Comparison of ENCODE assay signal across 13 cellular contexts in genomic region chrX:101393530-101394305, GRCh38. TPM values are rescaled to one million over a fixed set of nuclear protein-coding genes. Genes with fewer than 3 reads are reported as not detected.
DNase-seq lines count a peak whose midpoint lies in the region; ATAC-seq and TF ChIP-seq lines count a peak whose summit lies in the region.
"Had no signal": no experiment of that assay in that cellular context is flagged by ENCODE, and none has a peak within 500 bp of the region (broad histone marks: within the 10 kb centered on the region; RNA-seq: fewer than 3 reads in every experiment).

No MANE protein-coding gene starts in this region.

- no peaks in the 10 kb centered on the region for H3K9me2 ChIP-seq in Karpas-422 (replicated peaks; ENCODE audit: insufficient read depth, low read length)

- no peaks in the 10 kb centered on the region for H3K27me3 Mint-ChIP-seq in activated CD4-positive, alpha-beta T cell treated with anti-CD3 and anti-CD28 coated beads for 36 hours
- no peaks in the 10 kb centered on the region for H3K27me3 Mint-ChIP-seq in activated naive CD8-positive, alpha-beta T cell treated with anti-CD3 and anti-CD28 coated beads, Interleukin-2, amount 10 ng/mL, durations not matched to agents 7 days and 5 days

- TF ChIP-seq CTCF in osteoblast (IDR thresholded peaks at IDR 0.05; ENCODE audit: extremely low read depth, low read depth, low read length) = no peak
- no peak for TF ChIP-seq CTCF in brain microvascular endothelial cell (IDR thresholded peaks at IDR 0.05; ENCODE audit: low read depth, low read length, missing control alignments)

- no peaks in the 10 kb centered on the region for H3K27me3 ChIP-seq in Karpas-422 (ENCODE audit: low read length)
- H3K27me3 ChIP-seq in osteoblast (ENCODE audit: insufficient read depth, low read length) = peaks cover 4% of the 10 kb centered on the region
- H3K27me3 ChIP-seq in brain microvascular endothelial cell (replicated peaks) = no peaks in the 10 kb centered on the region
- H3K27me3 ChIP-seq: right atrium auricular region had no signal

- in situ Hi-C loops in brain microvascular endothelial cell (cut with HindIII; ENCODE audit: low pct_ligation_motif_present, low sequenced_read_pairs) = no loop called here

- POLR2A ChIA-PET in activated CD4-positive, alpha-beta T cell treated with anti-CD3 and anti-CD28 coated beads for 36 hours (lab: Charles Lee) = interaction anchor here (0.6 kb wide), 1 partner anchor 762 kb away, joined by 6 read pairs; the partner anchor contains the start of gene BEX5
- POLR2A ChIA-PET in activated naive CD8-positive, alpha-beta T cell treated with anti-CD3 and anti-CD28 coated beads, Interleukin-2, amount 10 ng/mL, durations not matched to agents 7 days and 5 days (lab: Charles Lee) = interaction anchor here (1.3 kb wide), 1 partner anchor 27 kb away, joined by 10 read pairs; no protein-coding TSS in a partner anchor

- peak overlapping the region; percentile 96 for H3K27ac Mint-ChIP-seq in activated CD4-positive, alpha-beta T cell treated with anti-CD3 and anti-CD28 coated beads for 36 hours
- peak overlapping the region; percentile 58 for H3K27ac Mint-ChIP-seq in activated naive CD8-positive, alpha-beta T cell treated with anti-CD3 and anti-CD28 coated beads, Interleukin-2, amount 10 ng/mL, durations not matched to agents 7 days and 5 days

- H3K79me2 ChIP-seq in Karpas-422 (ENCODE audit: low read length) (peaks cover 21% of the 10 kb centered on the region), osteoblast (ENCODE audit: insufficient read depth, low read length) (peaks cover 17% of the 10 kb centered on the region)

- intact Hi-C loops in activated CD4-positive, alpha-beta T cell treated with anti-CD3 and anti-CD28 coated beads for 36 hours (cut with DNase I, micrococcal nuclease) = loop anchor here in 1 of 2 experiments (5.0 kb wide), 4 partner anchors 296 to 571 kb away; partner anchors contain the start of genes CENPI, CSTF2, TRMT2B and ZMAT1

- H3K4me1 Mint-ChIP-seq in activated CD4-positive, alpha-beta T cell treated with anti-CD3 and anti-CD28 coated beads for 36 hours = peaks cover 6% of the 10 kb centered on the region
- peaks cover 31% of the 10 kb centered on the region for H3K4me1 Mint-ChIP-seq in activated naive CD8-positive, alpha-beta T cell treated with anti-CD3 and anti-CD28 coated beads, Interleukin-2, amount 10 ng/mL, durations not matched to agents 7 days and 5 days

- H3K4me1 ChIP-seq in Karpas-422 (ENCODE audit: low read length) (peaks cover 29% of the 10 kb centered on the region), osteoblast (ENCODE audit: insufficient read depth, low read length) (peaks cover 14% of the 10 kb centered on the region)
- H3K4me1 ChIP-seq: right atrium auricular region had no signal

- no peaks in the 10 kb centered on the region for H3K9me3 Mint-ChIP-seq in activated CD4-positive, alpha-beta T cell treated with anti-CD3 and anti-CD28 coated beads for 36 hours (ENCODE audit: low read depth)
- H3K9me3 Mint-ChIP-seq in activated naive CD8-positive, alpha-beta T cell treated with anti-CD3 and anti-CD28 coated beads, Interleukin-2, amount 10 ng/mL, durations not matched to agents 7 days and 5 days = no peaks in the 10 kb centered on the region

- CTCF ChIA-PET in activated CD4-positive, alpha-beta T cell treated with anti-CD3 and anti-CD28 coated beads for 36 hours (lab: Charles Lee) = no interaction called here

- H3K4me3 ChIP-seq in Karpas-422 (ENCODE audit: low read length) (no peak overlapping the region), osteoblast (ENCODE audit: insufficient read depth, low read length) (no peak overlapping the region), brain microvascular endothelial cell (ENCODE audit: low read depth, low read length) (no peak overlapping the region)
- H3K4me3 ChIP-seq: right atrium auricular region had no signal

- no peak overlapping the region for H2AFZ ChIP-seq in Karpas-422 (ENCODE audit: low read length)
- H2AFZ ChIP-seq in osteoblast (ENCODE audit: low read length) = no peak overlapping the region

- H3K36me3 Mint-ChIP-seq in activated CD4-positive, alpha-beta T cell treated with anti-CD3 and anti-CD28 coated beads for 36 hours (ENCODE audit: low read depth) = peaks cover 42% of the 10 kb centered on the region
- peaks cover 18% of the 10 kb centered on the region for H3K36me3 Mint-ChIP-seq in activated naive CD8-positive, alpha-beta T cell treated with anti-CD3 and anti-CD28 coated beads, Interleukin-2, amount 10 ng/mL, durations not matched to agents 7 days and 5 days

- no peak for DNase-seq in activated CD4-positive, alpha-beta T cell treated with anti-CD3 and anti-CD28 coated beads for 36 hours
- no peak for DNase-seq in activated CD4-positive, alpha-beta T cell treated with anti-CD3 and anti-CD28 coated beads for 1 hour
- DNase-seq in Karpas-422 (peak; percentile 45), osteoblast (ENCODE audit: insufficient read length, low spot score, missing footprints) (peak; percentile 39), brain microvascular endothelial cell (no peak)
- DNase-seq in activated naive CD8-positive, alpha-beta T cell treated with anti-CD3 and anti-CD28 coated beads, Interleukin-2, amount 10 ng/mL, durations not matched to agents 7 days and 5 days = no peak
- DNase-seq: effector CD4-positive, alpha-beta T cell; head of caudate nucleus; NCI-H1436 treated with DMSO at 0.1 percent for 48 hours had no signal

- H3K4me2 ChIP-seq in Karpas-422 (ENCODE audit: low read depth, low read length, poor library complexity, severe bottlenecking) (no peak overlapping the region), osteoblast (ENCODE audit: insufficient read depth, low read length) (no peak overlapping the region)

- H3K36me3 ChIP-seq in Karpas-422 (ENCODE audit: insufficient read depth, low read length) (peaks cover 13% of the 10 kb centered on the region), osteoblast (ENCODE audit: insufficient read depth, low read length) (peaks cover 33% of the 10 kb centered on the region), brain microvascular endothelial cell (replicated peaks) (peaks cover 27% of the 10 kb centered on the region)
- H3K36me3 ChIP-seq: right atrium auricular region had no signal

- H4K20me1 ChIP-seq in Karpas-422 (ENCODE audit: insufficient read depth, low read depth, low read length) = no peaks in the 10 kb centered on the region
- H4K20me1 ChIP-seq in osteoblast (ENCODE audit: insufficient read depth, low read length) = peaks cover 11% of the 10 kb centered on the region

- ATAC-seq in activated CD4-positive, alpha-beta T cell treated with anti-CD3 and anti-CD28 coated beads for 36 hours = no peak
- ATAC-seq in activated naive CD8-positive, alpha-beta T cell treated with anti-CD3 and anti-CD28 coated beads, Interleukin-2, amount 10 ng/mL, durations not matched to agents 7 days and 5 days (ENCODE audit: low read depth) = no peak
- ATAC-seq in HG02938 (IDR thresholded peaks at IDR 0.05; ENCODE audit: unreplicated experiment) = no peak
- ATAC-seq in GM18505 (IDR thresholded peaks at IDR 0.05; ENCODE audit: unreplicated experiment) = no peak

- H3K9me3 ChIP-seq in Karpas-422 (ENCODE audit: low read length) (no peaks in the 10 kb centered on the region), osteoblast (ENCODE audit: low read depth, low read length) (no peaks in the 10 kb centered on the region)
- H3K9me3 ChIP-seq: right atrium auricular region had no signal

- H3K27ac ChIP-seq in Karpas-422 (ENCODE audit: low read length) (peak overlapping the region; percentile 36; the same call in 1 of the 2 replicates), osteoblast (ENCODE audit: low read depth, low read length) (no peak overlapping the region), brain microvascular endothelial cell (no peak overlapping the region)
- H3K27ac ChIP-seq: right atrium auricular region had no signal

- no peak for TF ChIP-seq POLR2A in GM18505 (IDR thresholded peaks at IDR 0.05; ENCODE audit: borderline replicate concordance, extremely low read depth, insufficient read depth, insufficient read length)

- H3K4me3 Mint-ChIP-seq in activated CD4-positive, alpha-beta T cell treated with anti-CD3 and anti-CD28 coated beads for 36 hours = peak overlapping the region; percentile 95
- peak overlapping the region; percentile 32 for H3K4me3 Mint-ChIP-seq in activated naive CD8-positive, alpha-beta T cell treated with anti-CD3 and anti-CD28 coated beads, Interleukin-2, amount 10 ng/mL, durations not matched to agents 7 days and 5 days

- H3K9ac ChIP-seq in Karpas-422 (ENCODE audit: low read length) = no peak overlapping the region

RNA-seq across cellular contexts. Expression of gene RPL36A, which starts 2.9 kb away (rescaled TPM):
- 100 to 1,000 TPM; 340 to 709 TPM for total RNA-seq in activated CD4-positive, alpha-beta T cell treated with anti-CD3 and anti-CD28 coated beads for 36 hours
- total RNA-seq in Karpas-422 (2014; rRNA removed; shearing (Covaris generic); ENCODE audit: low replicate concordance) = 1,280 and 3,178 TPM in 2 replicates
- total RNA-seq in activated naive CD8-positive, alpha-beta T cell treated with anti-CD3 and anti-CD28 coated beads, Interleukin-2, amount 10 ng/mL, durations not matched to agents 7 days and 5 days = 100 to 1,000 TPM; 271 to 325 TPM
- total RNA-seq in osteoblast = 87.2 and 105 TPM in 2 replicates

RNA-seq across cellular contexts. Expression of gene BTK, which starts 7.7 kb away (rescaled TPM):
- total RNA-seq in activated CD4-positive, alpha-beta T cell treated with anti-CD3 and anti-CD28 coated beads for 36 hours = not detected
- total RNA-seq in Karpas-422 (2014; rRNA removed; shearing (Covaris generic); ENCODE audit: low replicate concordance) = 81.6 and 94.2 TPM in 2 replicates
- 1 to 10 TPM in 1 of 2 experiments, under 1 TPM in 1; 0.48 to 1.1 TPM for total RNA-seq in activated naive CD8-positive, alpha-beta T cell treated with anti-CD3 and anti-CD28 coated beads, Interleukin-2, amount 10 ng/mL, durations not matched to agents 7 days and 5 days
- total RNA-seq in osteoblast = not detected in 2 replicates
- total RNA-seq: lung microvascular endothelial cell had no signal

RNA-seq across cellular contexts. Expression of gene GLA, which starts 14.0 kb away (rescaled TPM):
- total RNA-seq in activated CD4-positive, alpha-beta T cell treated with anti-CD3 and anti-CD28 coated beads for 36 hours = 10 to 100 TPM; 32.6 to 42.2 TPM
- 25.8 and 30.1 TPM in 2 replicates for total RNA-seq in Karpas-422 (2014; rRNA removed; shearing (Covaris generic); ENCODE audit: low replicate concordance)
- 10 to 100 TPM; 27.7 to 32.5 TPM for total RNA-seq in activated naive CD8-positive, alpha-beta T cell treated with anti-CD3 and anti-CD28 coated beads, Interleukin-2, amount 10 ng/mL, durations not matched to agents 7 days and 5 days
- 22.8 and 26.5 TPM in 2 replicates for total RNA-seq in osteoblast

RNA-seq across cellular contexts. Expression of gene HNRNPH2, which starts 14.3 kb away (rescaled TPM):
- total RNA-seq in activated CD4-positive, alpha-beta T cell treated with anti-CD3 and anti-CD28 coated beads for 36 hours = 10 to 100 TPM; 18.6 to 26.9 TPM
- 34.8 and 55.4 TPM in 2 replicates for total RNA-seq in Karpas-422 (2014; rRNA removed; shearing (Covaris generic); ENCODE audit: low replicate concordance)
- 10 to 100 TPM; 36.9 to 41.1 TPM for total RNA-seq in activated naive CD8-positive, alpha-beta T cell treated with anti-CD3 and anti-CD28 coated beads, Interleukin-2, amount 10 ng/mL, durations not matched to agents 7 days and 5 days
- total RNA-seq in osteoblast = 66.0 and 70.2 TPM in 2 replicates

RNA-seq across cellular contexts. Expression of gene TIMM8A, which starts 45.2 kb away (rescaled TPM):
- 10 to 100 TPM; 12.8 to 23.8 TPM for total RNA-seq in activated CD4-positive, alpha-beta T cell treated with anti-CD3 and anti-CD28 coated beads for 36 hours
- total RNA-seq in Karpas-422 (2014; rRNA removed; shearing (Covaris generic); ENCODE audit: low replicate concordance) = 3.5 and 10.3 TPM in 2 replicates
- 10 to 100 TPM; 13.5 to 14.5 TPM for total RNA-seq in activated naive CD8-positive, alpha-beta T cell treated with anti-CD3 and anti-CD28 coated beads, Interleukin-2, amount 10 ng/mL, durations not matched to agents 7 days and 5 days
- 2.7 and 2.9 TPM in 2 replicates for total RNA-seq in osteoblast

Comparison
In these comparisons a context has a peak if more than half of its experiments do, and no peak if none do; other contexts are left out.
1. DNase-seq: peak in Karpas-422 (single experiment) and osteoblast (single experiment); none in activated CD4-positive, alpha-beta T cell treated with anti-CD3 and anti-CD28 coated beads for 36 hours (single experiment), activated CD4-positive, alpha-beta T cell treated with anti-CD3 and anti-CD28 coated beads for 1 hour (single experiment), activated naive CD8-positive, alpha-beta T cell treated with anti-CD3 and anti-CD28 coated beads, Interleukin-2, amount 10 ng/mL, durations not matched to agents 7 days and 5 days (single experiment) and brain microvascular endothelial cell (single experiment).
2. RNA of gene BTK, which starts 7.7 kb away (total RNA-seq): 81.6 to 94.2 TPM in Karpas-422; 0.48 to 1.1 TPM in activated naive CD8-positive, alpha-beta T cell treated with anti-CD3 and anti-CD28 coated beads, Interleukin-2, amount 10 ng/mL, durations not matched to agents 7 days and 5 days, not detected in activated CD4-positive, alpha-beta T cell treated with anti-CD3 and anti-CD28 coated beads for 36 hours and not detected in osteoblast; every median in the first group is over 10 times any median in the second.